ENCODE assay signal across 2 cellular contexts in genomic region chr22:26393929-26394328, GRCh38.
TF ChIP-seq lines count a peak whose summit lies in the region.

No MANE protein-coding gene starts in this region.

TF ChIP-seq in SK-N-SH, 30 proteins besides CTCF, POLR2A, EP300 and RAD21 (continued from another document):
- TF ChIP-seq FOSL2 (IDR thresholded peaks at IDR 0.05; ENCODE audit: borderline replicate concordance, low read depth) (no peak), ZBTB33 (IDR thresholded peaks at IDR 0.05; ENCODE audit: borderline replicate concordance, low read depth) (no peak), MAX (IDR thresholded peaks at IDR 0.05; ENCODE audit: low read depth) (no peak)

TF ChIP-seq in SK-N-SH treated with all-trans-retinoic acid at 6 μM for 48 hours, 23 proteins besides CTCF, POLR2A, EP300 and RAD21 (continued from another document):
- TF ChIP-seq CREB5 (CRISPR knock-in tag; IDR thresholded peaks at IDR 0.05; ENCODE audit: low read depth) = no peak
- TF ChIP-seq ISL1 (CRISPR knock-in tag; IDR thresholded peaks at IDR 0.05) = no peak
- no peak for TF ChIP-seq ZFP3 (CRISPR knock-in tag; IDR thresholded peaks at IDR 0.05)
- no peak for TF ChIP-seq TOX (CRISPR knock-in tag; IDR thresholded peaks at IDR 0.05; ENCODE audit: borderline replicate concordance)
- TF ChIP-seq ARNTL (CRISPR knock-in tag; IDR thresholded peaks at IDR 0.05; ENCODE audit: borderline replicate concordance, low read depth) = no peak
- TF ChIP-seq PATZ1 (CRISPR knock-in tag; IDR thresholded peaks at IDR 0.05; ENCODE audit: borderline replicate concordance) = no peak
- no peak for TF ChIP-seq TCF4 (CRISPR knock-in tag; IDR thresholded peaks at IDR 0.05; ENCODE audit: borderline replicate concordance)
